In the genomic region with DNA sequence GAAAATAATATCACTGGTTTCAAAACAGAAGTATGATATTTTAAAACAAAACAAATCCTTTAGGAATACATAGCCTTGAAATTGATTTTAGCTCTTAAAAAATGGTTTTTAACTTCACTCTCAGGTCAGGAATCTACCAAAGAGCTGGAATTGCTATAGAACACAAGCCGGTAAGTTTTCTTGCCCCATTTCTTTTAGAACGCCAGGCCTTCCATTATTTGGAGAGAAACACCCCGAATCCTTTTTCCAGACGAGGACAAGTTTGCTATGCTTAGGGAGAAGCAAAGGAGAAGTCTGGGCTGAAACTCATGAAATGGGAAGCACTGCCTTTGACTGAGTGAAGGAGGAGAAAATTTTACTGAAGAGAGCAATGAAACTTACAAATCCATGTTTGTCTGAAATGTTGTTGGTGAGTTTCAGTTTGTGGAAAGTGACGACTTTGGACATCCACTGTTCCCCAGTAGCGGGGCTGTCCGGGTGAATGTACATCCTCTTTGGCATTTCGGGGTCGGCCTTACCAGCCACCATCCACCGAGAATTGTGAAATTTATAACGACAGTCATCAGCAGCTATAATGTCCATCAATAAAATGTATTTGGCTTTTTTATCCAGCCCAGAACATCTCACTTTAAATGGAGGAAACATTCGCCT, we compare ENCODE assay signal across 11 cellular contexts. TPM values are rescaled to one million over a fixed set of nuclear protein-coding genes. Genes with fewer than 3 reads are reported as not detected.
DNase-seq lines count a peak whose midpoint lies in the region; ATAC-seq and TF ChIP-seq lines count a peak whose summit lies in the region.
"Had no signal": no experiment of that assay in that cellular context is flagged by ENCODE, and none has a peak within 500 bp of the region (broad histone marks: within the 10 kb centered on the region; RNA-seq: fewer than 3 reads in every experiment).

No MANE protein-coding gene starts in this region.

- peak overlapping the region; percentile 93 for H3K4me3 ChIP-seq in BJ (ENCODE audit: low read depth, low read length)
- peak overlapping the region; percentile 97 for H3K4me3 ChIP-seq in WI38 (ENCODE audit: low read depth, low read length)
- H3K4me3 ChIP-seq in gastroesophageal sphincter = peak overlapping the region; percentile 56 to 71
- H3K4me3 ChIP-seq in psoas muscle = peak overlapping the region; percentile 78
- H3K4me3 ChIP-seq: GM12878 had no signal

- WGBS in gastroesophageal sphincter (ENCODE audit: low coverage in 1 of 2), 2 donors = 68 to 80% methylated on average over 11 to 12 of the region's 12 CpGs
- WGBS in psoas muscle, 3 donors = 68 to 75% (median 70%) methylated on average over 12 of the region's 12 CpGs

- TF ChIP-seq CTCF in BJ (IDR thresholded peaks at IDR 0.05; ENCODE audit: insufficient read depth, low read depth, low read length) = no peak
- no peak for TF ChIP-seq CTCF in WI38 (IDR thresholded peaks at IDR 0.05; ENCODE audit: low read depth, low read length)
- no peak for TF ChIP-seq CTCF in gastroesophageal sphincter (IDR thresholded peaks at IDR 0.05)
- no peak for TF ChIP-seq CTCF in psoas muscle (IDR thresholded peaks at IDR 0.05)

- H3K4me1 ChIP-seq in gastroesophageal sphincter (peaks cover 0 to 52% (median 3%) of the 10 kb centered on the region in 3 donors), psoas muscle (peaks cover 9% of the 10 kb centered on the region)

- CTCF ChIA-PET in BJ (lab: Yijun Ruan, JAX) = interaction anchor here (1.9 kb wide), 1 partner anchor 11 kb away, joined by 7 read pairs; no protein-coding TSS in a partner anchor

- ATAC-seq in gastroesophageal sphincter (no peak), psoas muscle (no peak), HG03097 (IDR thresholded peaks at IDR 0.05; ENCODE audit: low FRiP score, unreplicated experiment) (no peak), HG02763 (IDR thresholded peaks at IDR 0.05; ENCODE audit: unreplicated experiment) (no peak)
- ATAC-seq: GM12878 had no signal

- no peak for TF ChIP-seq POLR2A in gastroesophageal sphincter (IDR thresholded peaks at IDR 0.05)

- H3K27me3 ChIP-seq in BJ (ENCODE audit: control insufficient read depth, insufficient read depth, low read length) (no peaks in the 10 kb centered on the region), gastroesophageal sphincter (peaks cover 1% of the 10 kb centered on the region), psoas muscle (ENCODE audit: insufficient read depth in 3 of 3, low read length in 2 of 3) (no peaks in the 10 kb centered on the region)

- no peak for TF ChIP-seq EP300 in gastroesophageal sphincter (IDR thresholded peaks at IDR 0.05)

- DNase-seq in BJ (ENCODE audit: low read depth) = no peak
- no peak for DNase-seq in psoas muscle
- DNase-seq in RPMI8226 = no peak
- no peak for DNase-seq in activated CD8-positive, alpha-beta memory T cell treated with anti-CD3 and anti-CD28 coated beads, Interleukin-2, amount 50 U/mL, for 48 hours
- DNase-seq: activated CD4-positive, alpha-beta T cell treated with anti-CD3 and anti-CD28 coated beads for 4 hours; CD8-positive, alpha-beta memory T cell had no signal

- intact Hi-C loops in psoas muscle (cut with DNase I) = loop anchor here in 1 of 2 donors (10.0 kb wide), 1 partner anchor 544 kb away; no protein-coding TSS in a partner anchor

- POLR2A ChIA-PET in BJ (lab: Charles Lee) = interaction anchor here (0.6 to 0.7 kb wide), 2 partner anchors 8 to 11 kb away, joined by 3 to 10 read pairs; no protein-coding TSS in a partner anchor

- H3K9me3 ChIP-seq in gastroesophageal sphincter (no peaks in the 10 kb centered on the region), psoas muscle (no peaks in the 10 kb centered on the region)

- peak overlapping the region in 2 of 4 donors; percentile 87 to 89 for H3K27ac ChIP-seq in gastroesophageal sphincter
- peak overlapping the region; percentile 90 for H3K27ac ChIP-seq in psoas muscle

- H3K36me3 ChIP-seq in BJ (ENCODE audit: control insufficient read depth, insufficient read depth, low read length) (peaks cover 29% of the 10 kb centered on the region), gastroesophageal sphincter (peaks cover 0 to 42% of the 10 kb centered on the region in 2 donors), psoas muscle (ENCODE audit: insufficient read depth in 1 of 2, low read depth in 1 of 2) (peaks cover 3 to 51% of the 10 kb centered on the region in 2 donors)

RNA-seq across cellular contexts. Expression of gene TBX3, which starts 3.4 kb away (rescaled TPM):
- polyA plus RNA-seq in BJ (2011; rRNA removed) = 66.4 and 75.7 TPM in 2 replicates
- 71.2 and 93.8 TPM in 2 replicates for polyA minus RNA-seq in BJ (2011; rRNA and poly(A)+ RNA removed)
- total RNA-seq in gastroesophageal sphincter = 10 to 100 TPM in 2 of 4 donors, 1 to 10 TPM in 2; 6.9 to 17.4 (median 10.0) TPM
- total RNA-seq in psoas muscle = 10 to 100 TPM in 3 of 4 donors, 1 to 10 TPM in 1; 7.4 to 50.8 (median 30.8) TPM
- polyA plus RNA-seq in psoas muscle = 10 to 100 TPM in 1 of 3 donors, 1 to 10 TPM in 2; 5.0 to 15.8 (median 9.8) TPM
- total RNA-seq: CD8-positive, alpha-beta memory T cell had no signal
- polyA plus RNA-seq: CD8-positive, alpha-beta memory T cell had no signal
